8 cellular contexts compared by ENCODE assay signal in genomic region chr9:19408316-19408692, GRCh38. TPM values are rescaled to one million over a fixed set of nuclear protein-coding genes. Genes with fewer than 3 reads are reported as not detected.
A peak's percentile ranks its signal among the peaks of the same experiment; 100 is the strongest.
DNase-seq lines count a peak whose midpoint lies in the region; FAIRE-seq and TF ChIP-seq lines count a peak whose summit lies in the region.

No MANE protein-coding gene starts in this region.

- TF ChIP-seq CTCF in astrocyte of the spinal cord (IDR thresholded peaks at IDR 0.05; ENCODE audit: low read depth, low read length), result no peak
- no peak for TF ChIP-seq CTCF in keratinocyte (optimal IDR thresholded peaks at IDR 0.05 in 1 of 3, IDR thresholded peaks at IDR 0.05 in 1 of 3, conservative IDR thresholded peaks at IDR 0.05 in 1 of 3; ENCODE audit: extremely low read depth in 1 of 3, insufficient read depth in 2 of 3, low read length in 3 of 3)

- H3K9me3 ChIP-seq in keratinocyte (ENCODE audit: control insufficient read depth, low read depth, low read length), result no peaks in the 10 kb centered on the region
- H3K9me3 ChIP-seq in stomach smooth muscle (ENCODE audit: control insufficient read depth in 2 of 2, low read length in 2 of 2), result no peaks in the 10 kb centered on the region

- H3K4me1 ChIP-seq in keratinocyte (ENCODE audit: control insufficient read depth, extremely low read depth, insufficient read depth, low read length) (peaks cover 19% of the 10 kb centered on the region), stomach smooth muscle (ENCODE audit: control insufficient read depth, insufficient read depth, low read length) (peaks cover 24% of the 10 kb centered on the region)

- H3K9ac ChIP-seq in keratinocyte (ENCODE audit: control insufficient read depth, extremely low read depth, insufficient read depth, low read length) (no peak overlapping the region), stomach smooth muscle (ENCODE audit: low read length in 2 of 2) (peak overlapping the region; percentile 47 to 81)

- dilution Hi-C loops in keratinocyte (cut with MboI; ENCODE audit: extremely low pct_ligation_motif_present, low sequenced_read_pairs), result no loop called here

- no peak overlapping the region for H3K27ac Mint-ChIP-seq in IgD-negative memory B cell

- H4K20me1 ChIP-seq in keratinocyte (ENCODE audit: control insufficient read depth, extremely low read depth, insufficient read depth, low read length), result no peaks in the 10 kb centered on the region

- H3K27me3 ChIP-seq in keratinocyte (ENCODE audit: control insufficient read depth, extremely low read depth, insufficient read depth, low read length) (no peaks in the 10 kb centered on the region), stomach smooth muscle (ENCODE audit: control insufficient read depth in 1 of 2, insufficient read depth in 2 of 2, low read length in 2 of 2) (no peaks in the 10 kb centered on the region)

- no peak for FAIRE-seq in keratinocyte (lab: Jason Lieb, UNC)

- no peaks in the 10 kb centered on the region for H3K79me2 ChIP-seq in keratinocyte (ENCODE audit: control insufficient read depth, insufficient read depth, low read length)

- no peaks in the 10 kb centered on the region for H3K27me3 Mint-ChIP-seq in IgD-negative memory B cell

- peak overlapping the region; percentile 62 for H3K4me3 ChIP-seq in astrocyte of the spinal cord (ENCODE audit: low read depth, low read length)
- H3K4me3 ChIP-seq in keratinocyte (ENCODE audit: control insufficient read depth in 2 of 3, extremely low read depth in 1 of 3, insufficient read depth in 2 of 3, low read depth in 1 of 3, low read length in 3 of 3), result peak overlapping the region in 1 of 3 experiments; percentile 47
- H3K4me3 ChIP-seq in stomach smooth muscle (ENCODE audit: low read length in 2 of 2), result peak overlapping the region; percentile 85 to 93

- in situ Hi-C loops in astrocyte of the spinal cord (cut with HindIII; ENCODE audit: low sequenced_read_pairs), result no loop called here

- peak overlapping the region; percentile 86 to 97 (median 94) for H3K4me3 Mint-ChIP-seq in IgD-negative memory B cell

- H2AFZ ChIP-seq in keratinocyte (ENCODE audit: control insufficient read depth, low read length), result no peak overlapping the region

- peak; percentile 0 for DNase-seq in activated T-cell treated with anti-CD3 and anti-CD28 coated beads for 4 hours
- no peak for DNase-seq in activated T-cell treated with anti-CD3 and anti-CD28 coated beads, Interleukin-2, amount 50 U/mL, for 1 hour
- DNase-seq in astrocyte of the spinal cord (ENCODE audit: low read depth, low spot score), result no peak
- no peak for DNase-seq in keratinocyte (ENCODE audit: low read depth, low spot score)
- DNase-seq in GM19240 (ENCODE audit: insufficient read length, low spot score), result no peak
- no peak for DNase-seq in amniotic stem cell (lab: John Stamatoyannopoulos, UW)

- H3K36me3 ChIP-seq in keratinocyte (ENCODE audit: control insufficient read depth in 2 of 2, extremely low read depth in 1 of 2, insufficient read depth in 2 of 2, low read length in 2 of 2) (no peaks in the 10 kb centered on the region), stomach smooth muscle (ENCODE audit: control insufficient read depth in 2 of 2, insufficient read depth in 2 of 2, low read length in 2 of 2) (no peaks in the 10 kb centered on the region)

- no peaks in the 10 kb centered on the region for H3K9me3 Mint-ChIP-seq in IgD-negative memory B cell

- no peak overlapping the region for H3K27ac ChIP-seq in keratinocyte (ENCODE audit: control insufficient read depth, insufficient read depth, low read length)
- peak overlapping the region; percentile 46 for H3K27ac ChIP-seq in stomach smooth muscle (ENCODE audit: low read length)

- H3K4me1 Mint-ChIP-seq in IgD-negative memory B cell, result peaks cover 8 to 12% (median 10%) of the 10 kb centered on the region in 3 donors

- H3K36me3 Mint-ChIP-seq in IgD-negative memory B cell, result peaks cover 3% of the 10 kb centered on the region

- H3K4me2 ChIP-seq in keratinocyte (ENCODE audit: control insufficient read depth, extremely low read depth, insufficient read depth, low read depth, low read length), result peak overlapping the region; percentile 89

- no peaks in the 10 kb centered on the region for H3K9me1 ChIP-seq in keratinocyte (ENCODE audit: control insufficient read depth, extremely low read depth, insufficient read depth, low read length)

RNA-seq across cellular contexts. Expression of gene ACER2, which starts 0.5 kb away (rescaled TPM):
- polyA plus RNA-seq in IgD-negative memory B cell (0.85 TPM), keratinocyte (3.2 to 4.3 TPM (median 4.2 TPM) in 3 replicates)
- polyA plus RNA-seq in keratinocyte (2011; ENCODE audit: low read depth), result 0.31 TPM
- polyA plus RNA-seq in keratinocyte (2011; cell fraction: cytosol; rRNA removed), result 1.7 and 3.3 TPM in 2 replicates
- polyA plus RNA-seq in keratinocyte (2011; cell fraction: nucleus; rRNA removed), result 6.0 and 7.2 TPM in 2 replicates
- 2.2 and 2.9 TPM in 2 replicates for polyA plus RNA-seq in keratinocyte (2012; ENCODE audit: low replicate concordance)
- 5.7 to 13.7 TPM (median 13.1 TPM) in 3 replicates for polyA minus RNA-seq in keratinocyte
- polyA minus RNA-seq in keratinocyte (2011; cell fraction: cytosol; rRNA and poly(A)+ RNA removed), result 3.5 TPM
- polyA minus RNA-seq in keratinocyte (2011; cell fraction: nucleus; rRNA and poly(A)+ RNA removed), result 10.4 and 11.4 TPM in 2 replicates

RNA-seq across cellular contexts. Expression of gene RPS6, which starts 28.3 kb away (rescaled TPM):
- polyA plus RNA-seq in IgD-negative memory B cell, result 3,354 TPM
- 1,903 to 3,423 TPM (median 2,013 TPM) in 3 replicates for polyA plus RNA-seq in keratinocyte
- 2,401 TPM for polyA plus RNA-seq in keratinocyte (2011; ENCODE audit: low read depth)
- 3,013 and 3,358 TPM in 2 replicates for polyA plus RNA-seq in keratinocyte (2011; cell fraction: cytosol; rRNA removed)
- polyA plus RNA-seq in keratinocyte (2011; cell fraction: nucleus; rRNA removed), result 662 and 843 TPM in 2 replicates
- 1,771 and 2,753 TPM in 2 replicates for polyA plus RNA-seq in keratinocyte (2012; ENCODE audit: low replicate concordance)
- polyA minus RNA-seq in keratinocyte, result 193 to 899 TPM (median 839 TPM) in 3 replicates
- polyA minus RNA-seq in keratinocyte (2011; cell fraction: cytosol; rRNA and poly(A)+ RNA removed), result 557 TPM
- 114 and 179 TPM in 2 replicates for polyA minus RNA-seq in keratinocyte (2011; cell fraction: nucleus; rRNA and poly(A)+ RNA removed)
